Comparison of ENCODE assay signal across 21 cellular contexts in the genomic region with DNA sequence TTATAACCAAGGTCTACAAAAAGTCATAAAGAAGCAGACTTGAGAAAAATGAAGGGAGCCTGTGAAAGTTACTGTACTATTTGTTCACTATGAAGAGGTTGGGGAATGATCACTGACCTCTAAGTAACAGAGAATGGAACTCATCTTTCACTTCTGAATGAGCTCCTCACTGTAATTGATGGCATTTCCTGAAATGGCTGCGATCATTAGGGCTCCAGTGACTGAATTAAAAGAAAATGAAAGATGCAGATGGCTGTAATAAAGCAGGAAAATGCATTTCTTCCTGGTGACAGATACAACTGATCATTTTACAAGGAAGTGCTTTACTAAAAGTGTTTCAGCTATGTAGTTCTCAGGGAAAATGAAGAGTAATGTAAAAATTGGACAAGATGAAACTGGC.
DNase-seq lines count a peak whose midpoint lies in the region; TF ChIP-seq lines count a peak whose summit lies in the region.
"Had no signal": no experiment of that assay in that cellular context is flagged by ENCODE, and none has a peak within 500 bp of the region (broad histone marks: within the 10 kb centered on the region; RNA-seq: fewer than 3 reads in every experiment).

No MANE protein-coding gene starts in this region.

- H3K36me3 ChIP-seq in A673 (ENCODE audit: insufficient read depth, low read length, poor library complexity, severe bottlenecking): no peaks in the 10 kb centered on the region
- H3K36me3 ChIP-seq in SK-N-SH (replicated peaks in 1 of 2; ENCODE audit: control insufficient read depth in 1 of 2, insufficient read depth in 2 of 2, low read length in 1 of 2): no peaks in the 10 kb centered on the region
- H3K36me3 ChIP-seq: BLaER1 had no signal

- WGBS in SK-N-SH (ENCODE audit: low lambda C conversion rate): 36% methylated on average over 1 of the region's 1 CpG

- no peak for TF ChIP-seq EP300 in SK-N-SH (IDR thresholded peaks at IDR 0.05; ENCODE audit: borderline replicate concordance in 1 of 2, low read depth in 1 of 2, low read length in 1 of 2)

- H3K27ac ChIP-seq in A673 (ENCODE audit: low read depth, low read length, poor library complexity, severe bottlenecking) (peak overlapping the region; percentile 55), SK-N-SH (ENCODE audit: low read depth in 2 of 2, low read length in 1 of 2) (peak overlapping the region in 1 of 2 experiments; percentile 61; a peak in 1 of 4 replicates)
- H3K27ac ChIP-seq: A549, BLaER1, C4-2B, GM23248 had no signal

- H3K4me1 ChIP-seq in A673 (ENCODE audit: insufficient read depth, low read length, poor library complexity, severe bottlenecking) (peaks cover 13% of the 10 kb centered on the region), SK-N-SH (ENCODE audit: control insufficient read depth in 1 of 2, insufficient read depth in 2 of 2, low read depth in 1 of 2, low read length in 1 of 2) (no peaks in the 10 kb centered on the region; a peak in 1 of 4 replicates)
- H3K4me1 ChIP-seq: A549, BLaER1, Caco-2 had no signal

- no peaks in the 10 kb centered on the region for H3K9me3 ChIP-seq in A673 (ENCODE audit: low read depth, low read length, poor library complexity, severe bottlenecking)
- H3K9me3 ChIP-seq in SK-N-SH: no peaks in the 10 kb centered on the region
- H3K9me3 ChIP-seq: A549, BLaER1, Caco-2 had no signal

- DNase-seq in A673 (ENCODE audit: low spot score) (peak; percentile 77), DMS114 treated with DMSO at 0.1 percent for 48 hours (lab: John Stamatoyannopoulos, UW; ENCODE audit: unreplicated experiment) (peak; percentile 26), SK-N-SH (no peak), retina (peak; percentile 28), RPMI8226 (no peak), NCI-H510A treated with DMSO at 0.1 percent for 48 hours (lab: John Stamatoyannopoulos, UW) (no peak), NAMALWA (ENCODE audit: low spot score) (no peak)
- DNase-seq: 8988T; Caco-2; CD4-positive, CD25-positive, alpha-beta regulatory T cell; CD8-positive, alpha-beta T cell; DMS79; EL; GDM1; GM23248; H7; HCEC 1CT had no signal

- no peak overlapping the region for H3K4me3 ChIP-seq in A673 (ENCODE audit: low read depth, low read length, poor library complexity, severe bottlenecking)
- no peak overlapping the region for H3K4me3 ChIP-seq in SK-N-SH (ENCODE audit: low read depth in 2 of 2, low read length in 1 of 2)
- H3K4me3 ChIP-seq: A549, BLaER1, GM12878, GM23248 had no signal

- TF ChIP-seq RAD21 in SK-N-SH (IDR thresholded peaks at IDR 0.05; ENCODE audit: low read length): no peak

- intact Hi-C loops in A673 (cut with micrococcal nuclease; ENCODE audit: unreplicated experiment): no loop called here

- no peaks in the 10 kb centered on the region for H3F3A ChIP-seq in SK-N-SH (replicated peaks; ENCODE audit: insufficient read depth)

- H3K27me3 ChIP-seq in A673 (replicated peaks; ENCODE audit: insufficient read depth, low read depth, low read length, poor library complexity): no peaks in the 10 kb centered on the region
- no peaks in the 10 kb centered on the region for H3K27me3 ChIP-seq in SK-N-SH (ENCODE audit: insufficient read depth)
- H3K27me3 ChIP-seq: BLaER1 had no signal

- H4K20me1 ChIP-seq in SK-N-SH (ENCODE audit: insufficient read depth): no peaks in the 10 kb centered on the region
- H4K20me1 ChIP-seq: BLaER1 had no signal

- no peak for TF ChIP-seq CTCF in A673 (conservative IDR thresholded peaks at IDR 0.05; ENCODE audit: low read depth, low read length)
- no peak for TF ChIP-seq CTCF in SK-N-SH (IDR thresholded peaks at IDR 0.05)

- POLR2A ChIA-PET in A673 (lab: Charles Lee; ENCODE audit: low non-redundant PET) (no interaction called here), SK-N-SH (lab: Yijun Ruan, JAX) (no interaction called here)

- CTCF ChIA-PET in A673 (lab: Charles Lee) (no interaction called here), SK-N-SH (lab: Yijun Ruan, JAX) (no interaction called here)

- peak overlapping the region; percentile 33; the same call in 1 of the 2 replicates for H2AFZ ChIP-seq in SK-N-SH (ENCODE audit: low read depth)
- H2AFZ ChIP-seq: GM23248 had no signal

- no peaks in the 10 kb centered on the region for H3K9me2 ChIP-seq in SK-N-SH

- H3K9ac ChIP-seq in SK-N-SH: no peak overlapping the region
- H3K9ac ChIP-seq: BLaER1, GM23248 had no signal

- no TSS peak for BruUV-seq in A673 (replicated peaks; lab: Mats Ljungman, UMichigan)

- H3K4me2 ChIP-seq in SK-N-SH: no peak overlapping the region
- H3K4me2 ChIP-seq: A549, BLaER1 had no signal

- H3K79me2 ChIP-seq in SK-N-SH (ENCODE audit: insufficient read depth): no peaks in the 10 kb centered on the region

TF ChIP-seq in SK-N-SH, 30 proteins besides CTCF, POLR2A, EP300 and RAD21:
- TF ChIP-seq, protein P1, sequence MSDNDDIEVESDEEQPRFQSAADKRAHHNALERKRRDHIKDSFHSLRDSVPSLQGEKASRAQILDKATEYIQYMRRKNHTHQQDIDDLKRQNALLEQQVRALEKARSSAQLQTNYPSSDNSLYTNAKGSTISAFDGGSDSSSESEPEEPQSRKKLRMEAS (IDR thresholded peaks at IDR 0.05; ENCODE audit: low read depth): no peak
- TF ChIP-seq ELF1 (IDR thresholded peaks at IDR 0.05): no peak
- no peak for TF ChIP-seq NRF1 (IDR thresholded peaks at IDR 0.05; ENCODE audit: low read depth, low read length)
- TF ChIP-seq, protein P2, sequence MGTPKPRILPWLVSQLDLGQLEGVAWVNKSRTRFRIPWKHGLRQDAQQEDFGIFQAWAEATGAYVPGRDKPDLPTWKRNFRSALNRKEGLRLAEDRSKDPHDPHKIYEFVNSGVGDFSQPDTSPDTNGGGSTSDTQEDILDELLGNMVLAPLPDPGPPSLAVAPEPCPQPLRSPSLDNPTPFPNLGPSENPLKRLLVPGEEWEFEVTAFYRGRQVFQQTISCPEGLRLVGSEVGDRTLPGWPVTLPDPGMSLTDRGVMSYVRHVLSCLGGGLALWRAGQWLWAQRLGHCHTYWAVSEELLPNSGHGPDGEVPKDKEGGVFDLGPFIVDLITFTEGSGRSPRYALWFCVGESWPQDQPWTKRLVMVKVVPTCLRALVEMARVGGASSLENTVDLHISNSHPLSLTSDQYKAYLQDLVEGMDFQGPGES (IDR thresholded peaks at IDR 0.05; ENCODE audit: low read depth, low read length): no peak
- no peak for TF ChIP-seq GABPA (IDR thresholded peaks at IDR 0.05; ENCODE audit: low read depth)
- TF ChIP-seq JUND (IDR thresholded peaks at IDR 0.05): no peak
- no peak for TF ChIP-seq NFIC (IDR thresholded peaks at IDR 0.05; ENCODE audit: borderline replicate concordance)
TF ChIP-seq in SK-N-SH: peak in this region for 0.

Comparison
In these comparisons a context has a peak if more than half of its experiments do, and no peak if none do; other contexts are left out.
1. DNase-seq: peak in A673 (single experiment), DMS114 treated with DMSO at 0.1 percent for 48 hours (single experiment) and retina (single experiment); none in SK-N-SH (single experiment), RPMI8226 (single experiment), NCI-H510A treated with DMSO at 0.1 percent for 48 hours (single experiment) and NAMALWA (single experiment).